ENCODE assay signal across 35 cellular contexts in genomic region chr2:71484354-71484753, GRCh38. TPM values are rescaled to one million over a fixed set of nuclear protein-coding genes. Genes with fewer than 3 reads are reported as not detected.
DNase-seq lines count a peak whose midpoint lies in the region; ATAC-seq and TF ChIP-seq lines count a peak whose summit lies in the region.
"Had no signal": no experiment of that assay in that cellular context is flagged by ENCODE, and none has a peak within 500 bp of the region (broad histone marks: within the 10 kb centered on the region; RNA-seq: fewer than 3 reads in every experiment).

No MANE protein-coding gene starts in this region.

- H3K9me3 ChIP-seq in neutrophil (no peaks in the 10 kb centered on the region), testis (no peaks in the 10 kb centered on the region)
- H3K9me3 ChIP-seq: A549, BE2C, Caco-2 had no signal

- TF ChIP-seq CTCF in endothelial cell (IDR thresholded peaks at IDR 0.05; ENCODE audit: unreplicated experiment) (no peak), neural crest cell (conservative IDR thresholded peaks at IDR 0.05) (no peak), neutrophil (IDR thresholded peaks at IDR 0.05) (no peak), testis (IDR thresholded peaks at IDR 0.05) (no peak)

- H3K27me3 Mint-ChIP-seq in endothelial cell (ENCODE audit: unreplicated experiment), result peaks cover 18% of the 10 kb centered on the region
- peaks cover 3% of the 10 kb centered on the region for H3K27me3 Mint-ChIP-seq in neural crest cell (ENCODE audit: low read depth)
- H3K27me3 Mint-ChIP-seq in activated T-cell treated with anti-CD3 and anti-CD28 coated beads, Interleukin-2, amount 50 U/mL, for 24 hours, result peaks cover 4% of the 10 kb centered on the region

- no peak overlapping the region for H3K4me3 ChIP-seq in neutrophil (ENCODE audit: low read depth in 1 of 2, low read length in 1 of 2)
- H3K4me3 ChIP-seq in testis, result no peak overlapping the region
- H3K4me3 ChIP-seq: A549; BLaER1; BLaER1 treated with 17β-estradiol and CSF1 and Interleukin-3, amounts not matched to agents 10 nM and 100 nM had no signal

- H3K9me3 Mint-ChIP-seq in endothelial cell (ENCODE audit: unreplicated experiment) (no peaks in the 10 kb centered on the region), neural crest cell (no peaks in the 10 kb centered on the region)
- no peaks in the 10 kb centered on the region for H3K9me3 Mint-ChIP-seq in activated T-cell treated with anti-CD3 and anti-CD28 coated beads, Interleukin-2, amount 50 U/mL, for 24 hours
- H3K9me3 Mint-ChIP-seq: CD4-positive, alpha-beta memory T cell; CD4-positive, alpha-beta T cell; CD4-positive, CD25-positive, alpha-beta regulatory T cell; CD8-positive, alpha-beta memory T cell; CD8-positive, alpha-beta T cell had no signal

- H3K4me1 Mint-ChIP-seq in endothelial cell (ENCODE audit: unreplicated experiment) (peaks cover 84% of the 10 kb centered on the region), neural crest cell (peaks cover 5% of the 10 kb centered on the region)
- no peaks in the 10 kb centered on the region for H3K4me1 Mint-ChIP-seq in activated T-cell treated with anti-CD3 and anti-CD28 coated beads, Interleukin-2, amount 50 U/mL, for 24 hours (ENCODE audit: low read depth)
- H3K4me1 Mint-ChIP-seq: B cell; CD4-positive, alpha-beta memory T cell; CD4-positive, CD25-positive, alpha-beta regulatory T cell; CD8-positive, alpha-beta memory T cell had no signal

- peaks cover 20 to 21% of the 10 kb centered on the region in 2 experiments for H3K4me1 ChIP-seq in neutrophil (ENCODE audit: control insufficient read depth in 1 of 2, insufficient read depth in 1 of 2, low read depth in 1 of 2, low read length in 1 of 2)
- no peaks in the 10 kb centered on the region for H3K4me1 ChIP-seq in testis
- H3K4me1 ChIP-seq: A549, BE2C, Caco-2 had no signal

- no peaks in the 10 kb centered on the region for H3K27me3 ChIP-seq in neutrophil
- H3K27me3 ChIP-seq in testis, result no peaks in the 10 kb centered on the region
- H3K27me3 ChIP-seq: BE2C; BLaER1; BLaER1 treated with 17β-estradiol and CSF1 and Interleukin-3, amounts not matched to agents 10 nM and 100 nM had no signal

- ATAC-seq in sciatic nerve, result no peak
- ATAC-seq: A549; CD8-positive, alpha-beta T cell had no signal

- H3K36me3 Mint-ChIP-seq in endothelial cell (ENCODE audit: low read depth, unreplicated experiment) (peaks cover 76% of the 10 kb centered on the region), neural crest cell (ENCODE audit: low read depth) (no peaks in the 10 kb centered on the region)
- H3K36me3 Mint-ChIP-seq in activated T-cell treated with anti-CD3 and anti-CD28 coated beads, Interleukin-2, amount 50 U/mL, for 24 hours (ENCODE audit: low read depth), result no peaks in the 10 kb centered on the region
- H3K36me3 Mint-ChIP-seq: CD4-positive, alpha-beta memory T cell; CD4-positive, CD25-positive, alpha-beta regulatory T cell; CD8-positive, alpha-beta memory T cell; CD8-positive, alpha-beta T cell had no signal

- H3K4me3 Mint-ChIP-seq in endothelial cell (ENCODE audit: unreplicated experiment) (peak overlapping the region; percentile 65), neural crest cell (no peak overlapping the region)
- H3K4me3 Mint-ChIP-seq in activated T-cell treated with anti-CD3 and anti-CD28 coated beads, Interleukin-2, amount 50 U/mL, for 24 hours, result no peak overlapping the region
- H3K4me3 Mint-ChIP-seq: B cell; CD14-positive monocyte; CD4-positive, alpha-beta memory T cell; CD4-positive, alpha-beta T cell; CD4-positive, CD25-positive, alpha-beta regulatory T cell; CD8-positive, alpha-beta memory T cell; CD8-positive, alpha-beta T cell had no signal

- no peak for TF ChIP-seq POLR2A in testis (IDR thresholded peaks at IDR 0.05)

- DNase-seq in endothelial cell (ENCODE audit: low spot score), result no peak
- no peak for DNase-seq in neural crest cell (ENCODE audit: low read depth, low spot score)
- peak; percentile 53 for DNase-seq in pons (ENCODE audit: low spot score)
- no peak for DNase-seq in testis
- DNase-seq in KG1 (lab: John Stamatoyannopoulos, UW), result no peak
- DNase-seq in activated T-cell treated with anti-CD3 and anti-CD28 coated beads, Interleukin-2, amount 50 U/mL, for 24 hours, result no peak
- no peak for DNase-seq in sciatic nerve (ENCODE audit: low spot score)
- DNase-seq: 8988T; ACHN; AML-193; BE2C; C1 segment of cervical spinal cord; Caco-2; Calu3; CD4-positive, alpha-beta memory T cell; CD4-positive, alpha-beta T cell; CD4-positive, CD25-positive, alpha-beta regulatory T cell; CD8-positive, alpha-beta memory T cell; CD8-positive, alpha-beta T cell; COR-L47; DMS 273 treated with DMSO at 0.1 percent for 48 hours; DMS153; DMS53; DMS79; DMS79 treated with DMSO at 0.1 percent for 48 hours; DND-41; EL had no signal

- H3K27ac ChIP-seq in neutrophil (peak overlapping the region; percentile 13), testis (no peak overlapping the region)
- H3K27ac ChIP-seq: 22Rv1; A549; BLaER1; BLaER1 treated with 17β-estradiol and CSF1 and Interleukin-3, amounts not matched to agents 10 nM and 100 nM; C4-2B had no signal

- H3K36me3 ChIP-seq in neutrophil, result peaks cover 97% of the 10 kb centered on the region
- H3K36me3 ChIP-seq in testis (ENCODE audit: low read depth, missing control alignments), result no peaks in the 10 kb centered on the region
- H3K36me3 ChIP-seq: BE2C, BLaER1 had no signal

- H3K27ac Mint-ChIP-seq in endothelial cell (ENCODE audit: unreplicated experiment), result peak overlapping the region; percentile 59
- peak overlapping the region; percentile 87 for H3K27ac Mint-ChIP-seq in neural crest cell (ENCODE audit: unreplicated experiment)
- H3K27ac Mint-ChIP-seq in activated T-cell treated with anti-CD3 and anti-CD28 coated beads, Interleukin-2, amount 50 U/mL, for 24 hours, result no peak overlapping the region
- H3K27ac Mint-ChIP-seq: B cell; CD14-positive monocyte; CD4-positive, alpha-beta memory T cell; CD4-positive, alpha-beta T cell; CD4-positive, CD25-positive, alpha-beta regulatory T cell; CD8-positive, alpha-beta memory T cell; CD8-positive, alpha-beta T cell had no signal

- intact Hi-C loops in testis (cut with DNase I; ENCODE audit: low total_unique reads), result no loop called here
- intact Hi-C loops in sciatic nerve (cut with DNase I), result no loop called here

- WGBS in testis, 2 donors, result 76 to 86% methylated on average over 2 of the region's 2 CpGs

RNA-seq across cellular contexts. Expression of gene DYSF, which starts 31.0 kb away (rescaled TPM):
- total RNA-seq in endothelial cell (ENCODE audit: unreplicated experiment) (566 TPM), neural crest cell (2.2 and 2.4 TPM in 2 replicates), testis (1 to 10 TPM; 6.8 to 8.9 TPM), sciatic nerve (21.8 TPM)
- polyA plus RNA-seq in testis (ENCODE audit: insufficient read depth, low read depth, low replicate concordance), result 10.9 TPM
- polyA plus RNA-seq: CD4-positive, alpha-beta memory T cell had no signal

Comparison
In these comparisons a context has a peak if more than half of its experiments do, and no peak if none do; other contexts are left out.
1. RNA of gene DYSF, which starts 31.0 kb away (total RNA-seq): 566 TPM in endothelial cell (single experiment); 21.8 TPM in sciatic nerve (single experiment), 6.8 to 8.9 TPM in testis and 2.2 to 2.4 TPM in neural crest cell; every median in the first group is over 10 times any median in the second.